Comparison of ENCODE assay signal across 9 cellular contexts in genomic region chr5:109695005-109695926, GRCh38. TPM values are rescaled to one million over a fixed set of nuclear protein-coding genes. Genes with fewer than 3 reads are reported as not detected.
DNase-seq lines count a peak whose midpoint lies in the region; ATAC-seq, FAIRE-seq and TF ChIP-seq lines count a peak whose summit lies in the region.
"Had no signal": no experiment of that assay in that cellular context is flagged by ENCODE, and none has a peak within 500 bp of the region (broad histone marks: within the 10 kb centered on the region; RNA-seq: fewer than 3 reads in every experiment).

No MANE protein-coding gene starts in this region.

- peak; percentile 52 for ATAC-seq in HG03097 (IDR thresholded peaks at IDR 0.05; ENCODE audit: low FRiP score, unreplicated experiment)

- peaks cover 45% of the 10 kb centered on the region for H3K36me3 Mint-ChIP-seq in activated naive CD4-positive, alpha-beta T cell treated with anti-CD3 and anti-CD28 coated beads, Interleukin-2, amount 10 ng/mL, durations not matched to agents 7 days and 5 days
- H3K36me3 Mint-ChIP-seq in astrocyte (ENCODE audit: low read depth, unreplicated experiment) = peaks cover 2% of the 10 kb centered on the region

- H3K9me3 Mint-ChIP-seq in activated naive CD4-positive, alpha-beta T cell treated with anti-CD3 and anti-CD28 coated beads, Interleukin-2, amount 10 ng/mL, durations not matched to agents 7 days and 5 days = no peaks in the 10 kb centered on the region
- H3K9me3 Mint-ChIP-seq in astrocyte (ENCODE audit: unreplicated experiment) = no peaks in the 10 kb centered on the region

- peak overlapping the region; percentile 36 for H3K4me3 Mint-ChIP-seq in activated naive CD4-positive, alpha-beta T cell treated with anti-CD3 and anti-CD28 coated beads, Interleukin-2, amount 10 ng/mL, durations not matched to agents 7 days and 5 days
- H3K4me3 Mint-ChIP-seq in astrocyte (ENCODE audit: unreplicated experiment) = peak overlapping the region; percentile 73

- no peak for DNase-seq in activated naive CD4-positive, alpha-beta T cell treated with anti-CD3 and anti-CD28 coated beads, Interleukin-2, amount 10 ng/mL, durations not matched to agents 7 days and 5 days
- DNase-seq in activated naive CD4-positive, alpha-beta T cell (lab: John Stamatoyannopoulos, UW) = no peak
- DNase-seq in astrocyte (ENCODE audit: low read depth) (no peak), stomach (no peak)
- no peak for DNase-seq in stimulated activated CD4-positive, alpha-beta T cell treated with anti-CD3 and anti-CD28 coated beads, Interleukin-2, amount 100 ng/mL, for 48 hours
- no peak for DNase-seq in activated CD4-positive, alpha-beta T cell treated with anti-CD3 and anti-CD28 coated beads, Interleukin-2, amount 50 U/mL, for 1 hour
- no peak for DNase-seq in stimulated activated CD4-positive, alpha-beta T cell treated with anti-CD3 and anti-CD28 coated beads, Interleukin-2, amount 100 ng/mL, for 24 hours

- H3K4me1 Mint-ChIP-seq in activated naive CD4-positive, alpha-beta T cell treated with anti-CD3 and anti-CD28 coated beads, Interleukin-2, amount 10 ng/mL, durations not matched to agents 7 days and 5 days = peaks cover 71% of the 10 kb centered on the region
- H3K4me1 Mint-ChIP-seq in astrocyte (ENCODE audit: low read depth, unreplicated experiment) = peaks cover 64% of the 10 kb centered on the region

- no peak for TF ChIP-seq EP300 in stomach (IDR thresholded peaks at IDR 0.05)

- WGBS in stomach, 5 donors = 47 to 73% (median 56%) methylated on average over 1 of the region's 1 CpG

- peaks cover 13% of the 10 kb centered on the region for H3K4me1 ChIP-seq in astrocyte (ENCODE audit: insufficient read depth, low read length)
- peaks cover 36 to 71% (median 56%) of the 10 kb centered on the region in 4 donors for H3K4me1 ChIP-seq in stomach

- H3K27ac Mint-ChIP-seq in activated naive CD4-positive, alpha-beta T cell treated with anti-CD3 and anti-CD28 coated beads, Interleukin-2, amount 10 ng/mL, durations not matched to agents 7 days and 5 days = peak overlapping the region; percentile 86
- H3K27ac Mint-ChIP-seq in astrocyte (ENCODE audit: unreplicated experiment) = peak overlapping the region; percentile 41

- no peak for TF ChIP-seq POLR2A in stomach (IDR thresholded peaks at IDR 0.05)

- H3K36me3 ChIP-seq in astrocyte (ENCODE audit: insufficient read depth, low read length) = no peaks in the 10 kb centered on the region
- H3K36me3 ChIP-seq in stomach = no peaks in the 10 kb centered on the region

- intact Hi-C loops in stomach (cut with DNase I; ENCODE audit: low total_unique reads) = no loop called here

- no peak for TF ChIP-seq CTCF in astrocyte (IDR thresholded peaks at IDR 0.05; ENCODE audit: insufficient read depth, low read depth, low read length)
- TF ChIP-seq CTCF in stomach (IDR thresholded peaks at IDR 0.05) = no peak

- H3K4me3 ChIP-seq in astrocyte (ENCODE audit: insufficient read depth, low read depth, low read length) = no peak overlapping the region
- H3K4me3 ChIP-seq in stomach = no peak overlapping the region

- CTCF ChIA-PET in activated naive CD4-positive, alpha-beta T cell treated with anti-CD3 and anti-CD28 coated beads, Interleukin-2, amount 10 ng/mL, durations not matched to agents 7 days and 5 days (lab: Charles Lee) = interaction anchor here (0.6 kb wide), 1 partner anchor 9 kb away, joined by 3 read pairs; no protein-coding TSS in a partner anchor

- H3K27ac ChIP-seq in astrocyte (ENCODE audit: low read depth, low read length) = no peak overlapping the region
- H3K27ac ChIP-seq in stomach = peak overlapping the region in 3 of 5 donors; percentile 13 to 70 (median 42)

- no peak overlapping the region for H2AFZ ChIP-seq in astrocyte (ENCODE audit: low read depth, low read length)

- H4K20me1 ChIP-seq in astrocyte (ENCODE audit: insufficient read depth, low read length) = peaks cover 71% of the 10 kb centered on the region

- H3K4me2 ChIP-seq in astrocyte (ENCODE audit: low read length) = peak overlapping the region; percentile 81

- H3K9ac ChIP-seq in astrocyte (ENCODE audit: low read length) = no peak overlapping the region

- H3K9me3 ChIP-seq in astrocyte (ENCODE audit: insufficient read depth, low read depth, low read length) (no peaks in the 10 kb centered on the region), stomach (no peaks in the 10 kb centered on the region)

- H3K27me3 ChIP-seq in astrocyte (ENCODE audit: insufficient read depth, low read length) (no peaks in the 10 kb centered on the region), stomach (no peaks in the 10 kb centered on the region)

- H3K27me3 Mint-ChIP-seq in activated naive CD4-positive, alpha-beta T cell treated with anti-CD3 and anti-CD28 coated beads, Interleukin-2, amount 10 ng/mL, durations not matched to agents 7 days and 5 days = no peaks in the 10 kb centered on the region
- H3K27me3 Mint-ChIP-seq in astrocyte (ENCODE audit: low read depth, unreplicated experiment) = no peaks in the 10 kb centered on the region

- peaks cover 99% of the 10 kb centered on the region for H3K79me2 ChIP-seq in astrocyte (ENCODE audit: insufficient read depth, low read length)

- no peak for FAIRE-seq in astrocyte (lab: Jason Lieb, UNC)
- FAIRE-seq: islet of Langerhans had no signal

RNA-seq across cellular contexts. Expression of gene MAN2A1, which starts 5.5 kb away (rescaled TPM):
- total RNA-seq in astrocyte (93.8 and 109 TPM in 2 replicates), stomach (100 to 1,000 TPM in 1 of 5 donors, 10 to 100 TPM in 4; 29.2 to 136 (median 50.1) TPM)
- 1 to 10 TPM; 6.1 to 9.0 (median 6.6) TPM for polyA plus RNA-seq in stomach
